In the genomic region with DNA sequence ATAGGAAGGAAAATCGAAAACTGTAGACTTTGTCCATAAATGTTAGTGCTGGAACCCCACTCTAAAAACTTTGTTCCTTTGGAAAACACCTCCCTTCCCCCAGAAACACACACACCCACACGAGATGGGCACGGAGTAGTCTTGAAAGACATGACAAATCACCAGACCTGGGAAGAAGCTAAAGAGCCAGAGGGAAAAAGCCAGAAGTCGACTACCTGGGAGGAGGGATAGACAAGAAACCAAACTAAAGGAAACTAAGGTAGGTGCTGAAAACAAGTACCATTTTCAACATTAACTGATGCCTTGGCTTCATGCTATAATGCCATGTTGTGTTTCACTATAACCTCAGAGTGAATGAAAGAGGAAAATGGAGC, we compare ENCODE assay signal across 22 cellular contexts. TPM values are rescaled to one million over a fixed set of nuclear protein-coding genes. Genes with fewer than 3 reads are reported as not detected.
"Had no signal": no experiment of that assay in that cellular context is flagged by ENCODE, and none has a peak within 500 bp of the region (broad histone marks: within the 10 kb centered on the region; RNA-seq: fewer than 3 reads in every experiment).

No MANE protein-coding gene starts in this region.

- H3K4me3 Mint-ChIP-seq: activated B cell treated with CpG ODN at 0.5 μM for 24 hours; activated CD8-positive, alpha-beta T cell treated with anti-CD3 and anti-CD28 coated beads for 36 hours; activated naive CD8-positive, alpha-beta T cell; activated T-cell treated with anti-CD3 and anti-CD28 coated beads, Interleukin-2, amount 50 U/mL, for 4 hours; effector memory CD8-positive, alpha-beta T cell; nephron; T-helper 17 cell had no signal

- H3K9me3 ChIP-seq: left ventricle myocardium inferior, pancreas, sigmoid colon, stomach, testis had no signal

- H3K9me3 Mint-ChIP-seq: activated B cell treated with CpG ODN at 0.5 μM for 24 hours; activated CD8-positive, alpha-beta T cell treated with anti-CD3 and anti-CD28 coated beads for 36 hours; activated T-cell treated with anti-CD3 and anti-CD28 coated beads, Interleukin-2, amount 50 U/mL, for 4 hours; effector memory CD8-positive, alpha-beta T cell; nephron had no signal

- H3K27me3 Mint-ChIP-seq: activated CD8-positive, alpha-beta T cell treated with anti-CD3 and anti-CD28 coated beads for 36 hours had no signal

- H3K27ac Mint-ChIP-seq: activated B cell treated with CpG ODN at 0.5 μM for 24 hours; activated CD8-positive, alpha-beta T cell treated with anti-CD3 and anti-CD28 coated beads for 36 hours; activated naive CD8-positive, alpha-beta T cell; effector memory CD8-positive, alpha-beta T cell; nephron; T-helper 17 cell had no signal

- H3K27ac ChIP-seq: brain microvascular endothelial cell, left ventricle myocardium inferior, sigmoid colon, stomach, testis had no signal

- H3K36me3 Mint-ChIP-seq: activated naive CD8-positive, alpha-beta T cell had no signal

- H3K4me1 Mint-ChIP-seq: activated B cell treated with CpG ODN at 0.5 μM for 24 hours, nephron, T-helper 17 cell had no signal

- H3K4me3 ChIP-seq: left ventricle myocardium inferior, sigmoid colon, stomach, testis had no signal

- H3K27me3 ChIP-seq: pancreas, testis had no signal

- H3K4me1 ChIP-seq: left ventricle myocardium inferior, sigmoid colon, testis had no signal

- DNase-seq: activated B cell treated with CpG ODN at 0.5 μM for 24 hours; activated CD4-positive, alpha-beta T cell treated with anti-CD3 and anti-CD28 coated beads for 48 hours; activated CD8-positive, alpha-beta T cell treated with anti-CD3 and anti-CD28 coated beads for 36 hours; activated effector memory CD4-positive, alpha-beta T cell treated with Interleukin-2 at 50 U/mL for 16 hours; activated T-cell treated with anti-CD3 and anti-CD28 coated beads, Interleukin-2, amount 50 U/mL, for 4 hours; brain microvascular endothelial cell; dermis blood vessel endothelial cell; effector memory CD8-positive, alpha-beta T cell; left ventricle myocardium inferior; sigmoid colon; stimulated activated CD4-positive, alpha-beta T cell treated with anti-CD3 and anti-CD28 coated beads, Interleukin-1b, Interleukin-23, amount 100 ng/mL, for 48 hours; stomach; T-helper 17 cell; testis had no signal

- H3K36me3 ChIP-seq: brain microvascular endothelial cell, left ventricle myocardium inferior, pancreas, sigmoid colon, stomach had no signal

RNA-seq across cellular contexts. Expression of a gene that starts 0.9 kb away (rescaled TPM):
- total RNA-seq: activated B cell treated with CpG ODN at 0.5 μM for 24 hours; activated CD8-positive, alpha-beta T cell treated with anti-CD3 and anti-CD28 coated beads for 36 hours; dermis blood vessel endothelial cell; epithelial cell of proximal tubule; frontal cortex; kidney epithelial cell; left ventricle myocardium inferior; T-helper 17 cell had no signal

RNA-seq across cellular contexts. Expression of a gene that starts 23.3 kb away (rescaled TPM):
- total RNA-seq: activated B cell treated with CpG ODN at 0.5 μM for 24 hours; activated CD8-positive, alpha-beta T cell treated with anti-CD3 and anti-CD28 coated beads for 36 hours; activated T-cell treated with anti-CD3 and anti-CD28 coated beads, Interleukin-2, amount 50 U/mL, for 4 hours; cerebellum; dermis blood vessel endothelial cell; epithelial cell of proximal tubule; frontal cortex; kidney epithelial cell; left ventricle myocardium inferior; pancreas; sigmoid colon; stomach; T-helper 17 cell; urinary bladder had no signal

RNA-seq across cellular contexts. Expression of a gene that starts 41.1 kb away (rescaled TPM):
- total RNA-seq: activated CD8-positive, alpha-beta T cell treated with anti-CD3 and anti-CD28 coated beads for 36 hours; activated T-cell treated with anti-CD3 and anti-CD28 coated beads, Interleukin-2, amount 50 U/mL, for 4 hours; cerebellum; dermis blood vessel endothelial cell; epithelial cell of proximal tubule; frontal cortex; kidney epithelial cell; left ventricle myocardium inferior; pancreas; sigmoid colon; stomach; T-helper 17 cell; urinary bladder had no signal
